In the genomic region with DNA sequence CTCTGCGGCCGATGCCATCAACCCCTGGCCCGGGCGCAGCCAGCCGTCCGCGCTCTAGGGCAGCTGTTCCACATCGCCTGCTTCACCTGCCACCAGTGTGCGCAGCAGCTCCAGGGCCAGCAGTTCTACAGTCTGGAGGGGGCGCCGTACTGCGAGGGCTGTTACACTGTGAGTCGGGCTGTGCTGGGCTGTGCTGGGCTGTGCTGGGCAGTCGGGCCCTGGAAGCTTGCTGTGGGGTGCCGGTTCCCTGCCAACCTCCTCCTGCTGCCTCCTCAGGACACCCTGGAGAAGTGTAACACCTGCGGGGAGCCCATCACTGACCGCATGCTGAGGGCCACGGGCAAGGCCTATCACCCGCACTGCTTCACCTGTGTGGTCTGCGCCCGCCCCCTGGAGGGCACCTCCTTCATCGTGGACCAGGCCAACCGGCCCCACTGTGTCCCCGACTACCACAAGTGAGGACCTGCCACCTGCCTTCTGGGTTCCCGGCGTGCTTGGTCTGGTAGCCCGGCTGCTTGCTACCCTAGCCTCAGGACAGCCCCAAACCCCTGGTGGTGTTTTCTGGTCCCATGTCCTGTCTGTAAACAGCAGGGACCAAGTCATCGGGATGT, we compare ENCODE assay signal across 18 cellular contexts. TPM values are rescaled to one million over a fixed set of nuclear protein-coding genes. Genes with fewer than 3 reads are reported as not detected.
DNase-seq lines count a peak whose midpoint lies in the region; ATAC-seq and TF ChIP-seq lines count a peak whose summit lies in the region.
"Had no signal": no experiment of that assay in that cellular context is flagged by ENCODE, and none has a peak within 500 bp of the region (broad histone marks: within the 10 kb centered on the region; RNA-seq: fewer than 3 reads in every experiment).

No MANE protein-coding gene starts in this region.

- H3K4me3 Mint-ChIP-seq in stimulated activated naive B cell treated with anti-CD40 and anti-IgM and Interleukin-4, amounts not matched to agents 10 μg/mL and 1 μg/mL and 100 μg/mL, for 72 hours, result no peak overlapping the region
- H3K4me3 Mint-ChIP-seq: stimulated activated naive CD8-positive, alpha-beta T cell treated with anti-CD3 and anti-CD28 coated beads, Interleukin-15, Interleukin-2, amounts not matched to agents 100 ng/mL and 50 ng/mL, for 24 hours had no signal

- peaks cover 59% of the 10 kb centered on the region for H3K36me3 ChIP-seq in fibroblast of lung (ENCODE audit: control insufficient read depth, insufficient read depth, low read length)
- peaks cover 28 to 52% (median 52%) of the 10 kb centered on the region in 3 donors for H3K36me3 ChIP-seq in tibial artery

- no peak overlapping the region for H2AFZ ChIP-seq in fibroblast of lung (ENCODE audit: low read length)

- TF ChIP-seq CTCF in fibroblast of lung (conservative IDR thresholded peaks at IDR 0.05 in 1 of 2, IDR thresholded peaks at IDR 0.05 in 1 of 2; ENCODE audit: low read depth in 1 of 2, low read length in 2 of 2) (no peak), tibial artery (IDR thresholded peaks at IDR 0.05) (no peak)

- peaks cover 31 to 39% of the 10 kb centered on the region in 2 donors for H3K36me3 Mint-ChIP-seq in stimulated activated naive B cell treated with anti-CD40 and anti-IgM and Interleukin-4, amounts not matched to agents 10 μg/mL and 1 μg/mL and 100 μg/mL, for 72 hours

- H3K4me1 ChIP-seq in fibroblast of lung (ENCODE audit: control insufficient read depth, extremely low read depth, insufficient read depth, low read length) (peaks cover 54% of the 10 kb centered on the region), tibial artery (peaks cover 5 to 100% (median 92%) of the 10 kb centered on the region in 4 donors)

- H3K79me2 ChIP-seq in fibroblast of lung (ENCODE audit: control insufficient read depth, insufficient read depth, low read length), result peaks cover 62% of the 10 kb centered on the region

- no peaks in the 10 kb centered on the region for H3K27me3 ChIP-seq in fibroblast of lung (ENCODE audit: control insufficient read depth, insufficient read depth, low read length)
- H3K27me3 ChIP-seq in tibial artery, result no peaks in the 10 kb centered on the region
- H3K27me3 ChIP-seq: adrenal gland, vagina had no signal

- H3K4me1 Mint-ChIP-seq in stimulated activated naive B cell treated with anti-CD40 and anti-IgM and Interleukin-4, amounts not matched to agents 10 μg/mL and 1 μg/mL and 100 μg/mL, for 72 hours, result peaks cover 0 to 1% of the 10 kb centered on the region in 2 donors
- H3K4me1 Mint-ChIP-seq: naive B cell had no signal

- H3K4me3 ChIP-seq in fibroblast of lung (replicated peaks in 1 of 4; ENCODE audit: control extremely low read depth in 1 of 4, insufficient read depth in 1 of 4, low read depth in 3 of 4, low read length in 4 of 4) (no peak overlapping the region), tibial artery (no peak overlapping the region)
- H3K4me3 ChIP-seq: adrenal gland, lung, psoas muscle, vagina had no signal

- peak overlapping the region; percentile 11 for H3K4me2 ChIP-seq in fibroblast of lung (ENCODE audit: extremely low read depth, insufficient read depth, low read length)

- H3K27ac ChIP-seq in fibroblast of lung (ENCODE audit: insufficient read depth, low read length) (peak overlapping the region; percentile 49), tibial artery (peak overlapping the region; percentile 96 to 100)
- H3K27ac ChIP-seq: adrenal gland, psoas muscle, vagina had no signal

- DNase-seq in Right ventricle myocardium superior, result peak; percentile 43
- DNase-seq in Right ventricle myocardium inferior (ENCODE audit: missing footprints), result no peak
- DNase-seq in fibroblast of lung (ENCODE audit: low read depth in 2 of 2), result no peak
- DNase-seq in tibial artery, result no peak
- no peak for DNase-seq in UCSD-AML1 (lab: John Stamatoyannopoulos, UW; ENCODE audit: unreplicated experiment)
- DNase-seq in stimulated activated naive B cell treated with anti-CD40 and anti-IgM and Interleukin-4, amounts not matched to agents 10 μg/mL and 1 μg/mL and 100 μg/mL, for 72 hours, result no peak
- DNase-seq: activated CD4-positive, alpha-beta T cell treated with anti-CD3 and anti-CD28 coated beads for 4 hours; adrenal gland; Caco-2; naive B cell; NCI-H146; NCI-H446; psoas muscle had no signal

- H3K9me3 Mint-ChIP-seq in stimulated activated naive B cell treated with anti-CD40 and anti-IgM and Interleukin-4, amounts not matched to agents 10 μg/mL and 1 μg/mL and 100 μg/mL, for 72 hours, result no peaks in the 10 kb centered on the region
- H3K9me3 Mint-ChIP-seq: naive B cell; stimulated activated naive CD8-positive, alpha-beta T cell treated with anti-CD3 and anti-CD28 coated beads, Interleukin-15, Interleukin-2, amounts not matched to agents 100 ng/mL and 50 ng/mL, for 24 hours had no signal

- no peaks in the 10 kb centered on the region for H3K9me3 ChIP-seq in fibroblast of lung (ENCODE audit: control insufficient read depth, insufficient read depth, low read depth, low read length)
- no peaks in the 10 kb centered on the region for H3K9me3 ChIP-seq in tibial artery
- H3K9me3 ChIP-seq: adrenal gland, Caco-2, psoas muscle, vagina had no signal

- H3K27ac Mint-ChIP-seq in stimulated activated naive B cell treated with anti-CD40 and anti-IgM and Interleukin-4, amounts not matched to agents 10 μg/mL and 1 μg/mL and 100 μg/mL, for 72 hours, result no peak overlapping the region
- H3K27ac Mint-ChIP-seq: stimulated activated naive CD8-positive, alpha-beta T cell treated with anti-CD3 and anti-CD28 coated beads, Interleukin-15, Interleukin-2, amounts not matched to agents 100 ng/mL and 50 ng/mL, for 24 hours had no signal

- no peak overlapping the region for H3K9ac ChIP-seq in fibroblast of lung (ENCODE audit: insufficient read depth, low read length)

- intact Hi-C loops in Right ventricle myocardium superior (cut with DNase I) (loop anchor here (10.0 kb wide), 1 partner anchor 104 kb away; the partner anchor contains the start of genes CASP2 and TMEM139), Right ventricle myocardium inferior (cut with DNase I) (no loop called here), tibial artery (cut with DNase I; ENCODE audit: low total_unique reads) (no loop called here)

- no peak for ATAC-seq in Right ventricle myocardium superior (ENCODE audit: poor library complexity)
- ATAC-seq in Right ventricle myocardium inferior, result no peak
- ATAC-seq in SK-N-SH treated with all-trans-retinoic acid at 6 μM for 48 hours, result peak; percentile 0
- no peak for ATAC-seq in GM19452 (IDR thresholded peaks at IDR 0.05; ENCODE audit: unreplicated experiment)
- ATAC-seq in stimulated activated naive B cell treated with anti-CD40 and anti-IgM and Interleukin-4, amounts not matched to agents 10 μg/mL and 1 μg/mL and 100 μg/mL, for 72 hours (replicated peaks), result no peak
- ATAC-seq: psoas muscle had no signal

- H4K20me1 ChIP-seq in fibroblast of lung (ENCODE audit: control insufficient read depth, extremely low read depth, insufficient read depth, low read length), result peaks cover 5% of the 10 kb centered on the region

- H3K27me3 Mint-ChIP-seq in stimulated activated naive B cell treated with anti-CD40 and anti-IgM and Interleukin-4, amounts not matched to agents 10 μg/mL and 1 μg/mL and 100 μg/mL, for 72 hours, result no peaks in the 10 kb centered on the region
- H3K27me3 Mint-ChIP-seq: naive B cell; stimulated activated naive CD8-positive, alpha-beta T cell treated with anti-CD3 and anti-CD28 coated beads, Interleukin-15, Interleukin-2, amounts not matched to agents 100 ng/mL and 50 ng/mL, for 24 hours had no signal

TF ChIP-seq in SK-N-SH treated with all-trans-retinoic acid at 6 μM for 48 hours, 23 proteins besides CTCF, POLR2A, EP300 and RAD21:
- TF ChIP-seq OSR1 (CRISPR knock-in tag; IDR thresholded peaks at IDR 0.05) (no peak), ZNF70 (CRISPR knock-in tag; IDR thresholded peaks at IDR 0.05) (no peak), CSRNP3 (CRISPR knock-in tag; IDR thresholded peaks at IDR 0.05) (no peak), ISL1 (CRISPR knock-in tag; IDR thresholded peaks at IDR 0.05) (no peak), ZFP3 (CRISPR knock-in tag; IDR thresholded peaks at IDR 0.05) (no peak), SNAI2 (CRISPR knock-in tag; IDR thresholded peaks at IDR 0.05) (no peak)

RNA-seq across cellular contexts. Expression of gene ZYX, which starts 7.5 kb away (rescaled TPM):
- 69.8 TPM for total RNA-seq in Right ventricle myocardium superior
- total RNA-seq in Right ventricle myocardium inferior, result 75.9 TPM
- 16.9 and 33.5 TPM in 2 replicates for total RNA-seq in fibroblast of lung
- polyA plus RNA-seq in fibroblast of lung, result 85.6 and 131 TPM in 2 replicates
- 452 and 642 TPM in 2 replicates for polyA plus RNA-seq in fibroblast of lung (2012)
- 1,191 and 1,574 TPM in 2 replicates for polyA minus RNA-seq in fibroblast of lung (ENCODE audit: low replicate concordance)

RNA-seq across cellular contexts. Expression of gene EPHA1, which starts 20.1 kb away (rescaled TPM):
- total RNA-seq in Right ventricle myocardium superior, result 0.08 TPM
- not detected for total RNA-seq in Right ventricle myocardium inferior
- total RNA-seq in fibroblast of lung, result under 0.01 and 0.26 TPM in 2 replicates
- 0.05 and 0.09 TPM in 2 replicates for polyA plus RNA-seq in fibroblast of lung
- 0.89 and 2.2 TPM in 2 replicates for polyA plus RNA-seq in fibroblast of lung (2012)
- 2.7 TPM in 1 of 2 replicates, not detected in the other for polyA minus RNA-seq in fibroblast of lung (ENCODE audit: low replicate concordance)

RNA-seq across cellular contexts. Expression of gene FAM131B, which starts 26.1 kb away (rescaled TPM):
- total RNA-seq in Right ventricle myocardium superior, result 0.59 TPM
- total RNA-seq in Right ventricle myocardium inferior, result 0.73 TPM
- 3.8 and 4.4 TPM in 2 replicates for total RNA-seq in fibroblast of lung
- 2.0 and 4.8 TPM in 2 replicates for polyA plus RNA-seq in fibroblast of lung
- polyA plus RNA-seq in fibroblast of lung (2012), result 1.9 and 4.0 TPM in 2 replicates
- 8.6 and 36.6 TPM in 2 replicates for polyA minus RNA-seq in fibroblast of lung (ENCODE audit: low replicate concordance)

RNA-seq across cellular contexts. Expression of gene TAS2R60, which starts 54.7 kb away (rescaled TPM):
- total RNA-seq in Right ventricle myocardium superior (not detected), Right ventricle myocardium inferior (not detected), fibroblast of lung (not detected in 2 replicates)
- not detected in 2 replicates for polyA plus RNA-seq in fibroblast of lung
- polyA plus RNA-seq in fibroblast of lung (2012), result not detected in 2 replicates
- not detected in 2 replicates for polyA minus RNA-seq in fibroblast of lung (ENCODE audit: low replicate concordance)
- total RNA-seq: Caco-2, psoas muscle, vagina had no signal
- polyA plus RNA-seq: adrenal gland, psoas muscle had no signal
